Comparison of ENCODE assay signal across 32 cellular contexts in genomic region chr4:180726611-180727010, GRCh38.
A peak's percentile ranks its signal among the peaks of the same experiment; 100 is the strongest.
DNase-seq lines count a peak whose midpoint lies in the region; ATAC-seq, FAIRE-seq and TF ChIP-seq lines count a peak whose summit lies in the region.
"Had no signal": no experiment of that assay in that cellular context is flagged by ENCODE, and none has a peak within 500 bp of the region (broad histone marks: within the 10 kb centered on the region; RNA-seq: fewer than 3 reads in every experiment).

No MANE protein-coding gene starts in this region.

- BruUV-seq in HepG2 (replicated peaks; lab: Mats Ljungman, UMichigan) (no TSS peak), K562 (replicated peaks; lab: Mats Ljungman, UMichigan) (no TSS peak)

- TF ChIP-seq EP300 in HepG2 (IDR thresholded peaks at IDR 0.05; ENCODE audit: low read depth in 2 of 2, low read length in 2 of 2) (no peak), HepG2 (CRISPR knock-in tag; IDR thresholded peaks at IDR 0.05; ENCODE audit: borderline replicate concordance) (no peak), K562 (IDR thresholded peaks at IDR 0.05; ENCODE audit: low read length) (no peak)

- TF ChIP-seq RAD21 in HepG2 (CRISPR knock-in tag; IDR thresholded peaks at IDR 0.05) (no peak), K562 (CRISPR knock-in tag; conservative IDR thresholded peaks at IDR 0.05 in 1 of 2, IDR thresholded peaks at IDR 0.05 in 1 of 2) (no peak)

- no peaks in the 10 kb centered on the region for H3K36me3 ChIP-seq in HepG2 (replicated peaks in 1 of 2; ENCODE audit: control insufficient read depth in 1 of 2, insufficient read depth in 2 of 2, low read length in 2 of 2)
- no peaks in the 10 kb centered on the region for H3K36me3 ChIP-seq in right lobe of liver
- H3K36me3 ChIP-seq in HEK293 (ENCODE audit: control insufficient read depth in 2 of 2, insufficient read depth in 1 of 2, low read length in 2 of 2) = no peaks in the 10 kb centered on the region
- no peaks in the 10 kb centered on the region for H3K36me3 ChIP-seq in K562 (ENCODE audit: control insufficient read depth, insufficient read depth, low read length)
- H3K36me3 ChIP-seq: BE2C; BLaER1; BLaER1 treated with 17β-estradiol and CSF1 and Interleukin-3, amounts not matched to agents 10 nM and 100 nM had no signal

- H4K20me1 ChIP-seq in HepG2 (ENCODE audit: insufficient read depth, low read length) = no peaks in the 10 kb centered on the region
- H4K20me1 ChIP-seq in K562 (replicated peaks; ENCODE audit: control insufficient read depth, insufficient read depth, low read length) = no peaks in the 10 kb centered on the region
- H4K20me1 ChIP-seq: BLaER1; BLaER1 treated with 17β-estradiol and CSF1 and Interleukin-3, amounts not matched to agents 10 nM and 100 nM had no signal

- no peak overlapping the region for H2AFZ ChIP-seq in HepG2 (ENCODE audit: low read length)
- H2AFZ ChIP-seq in K562 (ENCODE audit: low read depth, low read length) = no peak overlapping the region

- WGBS in HepG2 (ENCODE audit: low lambda C conversion rate) = 44% methylated on average over 6 of the region's 6 CpGs
- 35% methylated on average over 6 of the region's 6 CpGs for WGBS in right lobe of liver (ENCODE audit: insufficient coverage, low coverage, low lambda C conversion rate, missing lambda C conversion rate)
- WGBS in K562 (ENCODE audit: insufficient coverage, low coverage, missing lambda C conversion rate) = 3% methylated on average over 5 of the region's 6 CpGs

- H3K79me2 ChIP-seq in HepG2 (ENCODE audit: insufficient read depth, low read length) = no peaks in the 10 kb centered on the region
- no peaks in the 10 kb centered on the region for H3K79me2 ChIP-seq in K562 (ENCODE audit: control insufficient read depth, insufficient read depth, low read length)

- intact Hi-C loops in HepG2 (cut with micrococcal nuclease; ENCODE audit: unreplicated experiment) (no loop called here), right lobe of liver (cut with DNase I) (no loop called here), K562 (cut with micrococcal nuclease) (no loop called here)

- H3K4me1 ChIP-seq in HepG2 (ENCODE audit: insufficient read depth, low read length) (no peaks in the 10 kb centered on the region), right lobe of liver (no peaks in the 10 kb centered on the region), HEK293 (ENCODE audit: control insufficient read depth, insufficient read depth, low read length) (no peaks in the 10 kb centered on the region), K562 (replicated peaks in 1 of 2; ENCODE audit: control insufficient read depth in 2 of 2, insufficient read depth in 2 of 2, low read length in 2 of 2) (no peaks in the 10 kb centered on the region)
- H3K4me1 ChIP-seq: A549; BE2C; BLaER1; BLaER1 treated with 17β-estradiol and CSF1 and Interleukin-3, amounts not matched to agents 10 nM and 100 nM; Caco-2 had no signal

- H3K4me2 ChIP-seq in HepG2 (ENCODE audit: low read depth, low read length) (no peak overlapping the region), K562 (ENCODE audit: insufficient read depth, low read length) (no peak overlapping the region)
- H3K4me2 ChIP-seq: A549; BLaER1; BLaER1 treated with 17β-estradiol and CSF1 and Interleukin-3, amounts not matched to agents 10 nM and 100 nM had no signal

- H3K27me3 ChIP-seq in HepG2 (ENCODE audit: control insufficient read depth in 1 of 2, insufficient read depth in 2 of 2, low read length in 2 of 2) (no peaks in the 10 kb centered on the region), right lobe of liver (no peaks in the 10 kb centered on the region), K562 (ENCODE audit: control insufficient read depth in 2 of 2, insufficient read depth in 2 of 2, low read length in 2 of 2) (no peaks in the 10 kb centered on the region)
- H3K27me3 ChIP-seq: BE2C; BLaER1; BLaER1 treated with 17β-estradiol and CSF1 and Interleukin-3, amounts not matched to agents 10 nM and 100 nM had no signal

- TF ChIP-seq POLR2A in HepG2 (IDR thresholded peaks at IDR 0.05; ENCODE audit: insufficient read depth in 1 of 2, low read depth in 2 of 2, low read length in 2 of 2) (no peak), right lobe of liver (IDR thresholded peaks at IDR 0.05) (no peak), K562 (conservative IDR thresholded peaks at IDR 0.05) (no peak)

- no peak for ATAC-seq in HepG2
- ATAC-seq in right lobe of liver = no peak
- ATAC-seq in K562 = no peak
- ATAC-seq: A549; CD8-positive, alpha-beta T cell had no signal

- no peak for DNase-seq in HepG2 (ENCODE audit: low spot score)
- no peak for DNase-seq in right lobe of liver
- no peak for DNase-seq in K562 (ENCODE audit: extremely low read depth in 1 of 4, low spot score in 3 of 4)
- DNase-seq in NK-92 (lab: John Stamatoyannopoulos, UW; ENCODE audit: unreplicated experiment) = no peak
- DNase-seq in DMS 273 (lab: John Stamatoyannopoulos, UW; ENCODE audit: unreplicated experiment) = no peak
- DNase-seq: 8988T; ACHN; AML-193; BE2C; C1 segment of cervical spinal cord; Caco-2; Calu3; CD4-positive, alpha-beta memory T cell; CD4-positive, alpha-beta T cell; CD4-positive, CD25-positive, alpha-beta regulatory T cell; CD8-positive, alpha-beta memory T cell; CD8-positive, alpha-beta T cell; COR-L47; DMS 273 treated with DMSO at 0.1 percent for 48 hours; DMS153; DMS53; DMS79; DMS79 treated with DMSO at 0.1 percent for 48 hours; DND-41; EL had no signal

- no peaks in the 10 kb centered on the region for H3K9me1 ChIP-seq in K562 (ENCODE audit: control insufficient read depth, insufficient read depth, low read length)

- H3K27ac ChIP-seq in HepG2 (ENCODE audit: extremely low read length, insufficient read depth, low read length) (no peak overlapping the region), right lobe of liver (no peak overlapping the region), HEK293 (ENCODE audit: extremely low read depth, low read depth, low read length) (no peak overlapping the region), K562 (ENCODE audit: extremely low read depth, low read depth, low read length) (no peak overlapping the region)
- H3K27ac ChIP-seq: 22Rv1; A549; BLaER1; BLaER1 treated with 17β-estradiol and CSF1 and Interleukin-3, amounts not matched to agents 10 nM and 100 nM; C4-2B had no signal

- in situ Hi-C loops in HepG2 (cut with HindIII; ENCODE audit: extremely low pct_ligation_motif_present, low pct_unique_long_range_greater_than_20kb) = no loop called here
- in situ Hi-C loops in K562 (cut with MboI) = no loop called here

- H3K4me3 ChIP-seq in HepG2 (replicated peaks in 1 of 3; ENCODE audit: insufficient read depth in 1 of 3, low read depth in 2 of 3, low read length in 3 of 3) (no peak overlapping the region), right lobe of liver (no peak overlapping the region), HEK293 (ENCODE audit: low read depth, low read length) (no peak overlapping the region), K562 (no peak overlapping the region)
- H3K4me3 ChIP-seq: A549; BLaER1; BLaER1 treated with 17β-estradiol and CSF1 and Interleukin-3, amounts not matched to agents 10 nM and 100 nM had no signal

- H3K9ac ChIP-seq in HepG2 (ENCODE audit: insufficient read depth, low read depth, low read length) = no peak overlapping the region
- H3K9ac ChIP-seq in K562 (ENCODE audit: insufficient read depth in 1 of 2, low read depth in 2 of 2, low read length in 2 of 2) = no peak overlapping the region
- H3K9ac ChIP-seq: BLaER1; BLaER1 treated with 17β-estradiol and CSF1 and Interleukin-3, amounts not matched to agents 10 nM and 100 nM had no signal

- no peak for FAIRE-seq in HepG2 (lab: Jason Lieb, UNC)
- no peak for FAIRE-seq in K562 (lab: Jason Lieb, UNC)
- FAIRE-seq: A204.1, A549 had no signal

- CTCF ChIA-PET in HepG2 (lab: Yijun Ruan, JAX; ENCODE audit: low intra/inter-chr PET ratio, low total read pairs) = no interaction called here
- CTCF ChIA-PET in HEK293 (lab: Yijun Ruan, JAX) = no interaction called here
- CTCF ChIA-PET in K562 (lab: Yijun Ruan, JAX; ENCODE audit: low intra/inter-chr PET ratio) = no interaction called here

- POLR2A ChIA-PET in HepG2 (lab: Yijun Ruan, JAX) = no interaction called here
- POLR2A ChIA-PET in HEK293 (lab: Yijun Ruan, JAX) = no interaction called here
- POLR2A ChIA-PET in K562 (lab: Yijun Ruan, JAX) = no interaction called here

- H3K9me3 ChIP-seq in HepG2 (ENCODE audit: low read length) = no peaks in the 10 kb centered on the region
- no peaks in the 10 kb centered on the region for H3K9me3 ChIP-seq in right lobe of liver
- H3K9me3 ChIP-seq in HEK293 (ENCODE audit: control insufficient read depth, insufficient read depth, low read depth, low read length) = no peaks in the 10 kb centered on the region
- H3K9me3 ChIP-seq in K562 (replicated peaks; ENCODE audit: control insufficient read depth, insufficient read depth, low read depth, low read length) = no peaks in the 10 kb centered on the region
- H3K9me3 ChIP-seq: A549, BE2C, Caco-2 had no signal

- TF ChIP-seq CTCF in HepG2 (CRISPR knock-in tag; IDR thresholded peaks at IDR 0.05) = no peak
- no peak for TF ChIP-seq CTCF in right lobe of liver (IDR thresholded peaks at IDR 0.05)
- TF ChIP-seq CTCF in HEK293 (tag by site-specific recombination; IDR thresholded peaks at IDR 0.05) = no peak
- no peak for TF ChIP-seq CTCF in K562 (IDR thresholded peaks at IDR 0.05 in 2 of 3, conservative IDR thresholded peaks at IDR 0.05 in 1 of 3; ENCODE audit: insufficient read depth in 2 of 3, low read depth in 1 of 3, low read length in 3 of 3)

TF ChIP-seq in HepG2, 621 proteins besides CTCF, POLR2A, EP300 and RAD21 (continues in another document):
- no peak for TF ChIP-seq ZNF614 (CRISPR knock-in tag; IDR thresholded peaks at IDR 0.05; ENCODE audit: borderline replicate concordance)
- TF ChIP-seq ATF7 (IDR thresholded peaks at IDR 0.05) = peak; percentile 97
- TF ChIP-seq ATF7 (CRISPR knock-in tag; IDR thresholded peaks at IDR 0.05) = no peak
- TF ChIP-seq KLF13 (CRISPR knock-in tag; IDR thresholded peaks at IDR 0.05) = no peak
- no peak for TF ChIP-seq ZNF713 (CRISPR knock-in tag; IDR thresholded peaks at IDR 0.05)
- TF ChIP-seq PHF5A (CRISPR knock-in tag; IDR thresholded peaks at IDR 0.05; ENCODE audit: low read depth, unreplicated experiment) = no peak

TF ChIP-seq in HEK293, 187 proteins besides CTCF, POLR2A, EP300 and RAD21 (continues in another document):
- TF ChIP-seq ZNF133 (tag by site-specific recombination; IDR thresholded peaks at IDR 0.05) = no peak
